8 cellular contexts compared by ENCODE assay signal in genomic region chr6:13454286-13455221, GRCh38. TPM values are rescaled to one million over a fixed set of nuclear protein-coding genes. Genes with fewer than 3 reads are reported as not detected.
A peak's percentile ranks its signal among the peaks of the same experiment; 100 is the strongest.
DNase-seq lines count a peak whose midpoint lies in the region; ATAC-seq and TF ChIP-seq lines count a peak whose summit lies in the region.

No MANE protein-coding gene starts in this region.

- no peak overlapping the region for H3K4me3 Mint-ChIP-seq in Calu3 (ENCODE audit: low read depth, unreplicated experiment)
- peak overlapping the region; percentile 46 to 69 (median 61) for H3K4me3 Mint-ChIP-seq in T-cell

- H3K27ac Mint-ChIP-seq in Calu3 (ENCODE audit: unreplicated experiment) (peak overlapping the region; percentile 79), T-cell (peak overlapping the region; percentile 70 to 71)

- no peaks in the 10 kb centered on the region for H3K9me3 Mint-ChIP-seq in Calu3 (ENCODE audit: low read depth, unreplicated experiment)
- no peaks in the 10 kb centered on the region for H3K9me3 Mint-ChIP-seq in T-cell

- peak; percentile 44 for ATAC-seq in HG02623 (IDR thresholded peaks at IDR 0.05; ENCODE audit: unreplicated experiment)
- ATAC-seq in T-cell (replicated peaks in 1 of 4): peak; percentile 78 to 87 (median 86)

- no peak for TF ChIP-seq CTCF in Calu3 (IDR thresholded peaks at IDR 0.05; ENCODE audit: unreplicated experiment)

- peaks cover 19% of the 10 kb centered on the region for H3K4me1 Mint-ChIP-seq in Calu3 (ENCODE audit: low read depth, unreplicated experiment)
- H3K4me1 Mint-ChIP-seq in T-cell: peaks cover 29 to 46% (median 33%) of the 10 kb centered on the region in 3 donors

- BruUV-seq in Calu3 (replicated peaks; lab: Mats Ljungman, UMichigan): TSS peak; percentile 100

- H3K36me3 Mint-ChIP-seq in Calu3 (ENCODE audit: insufficient read depth, unreplicated experiment) (peaks cover 11% of the 10 kb centered on the region), T-cell (no peaks in the 10 kb centered on the region)

- CTCF ChIA-PET in Calu3 (lab: Charles Lee) (no interaction called here), T-cell (lab: Charles Lee) (interaction anchor here (0.6 to 1.1 kb wide), 7 partner anchors 25 to 612 kb away, joined by 3 to 5 read pairs (median 3); partner anchors contain the start of genes NOL7 (in 1 of the 2) and SIRT5 (in 1 of the 2))

- no peaks in the 10 kb centered on the region for H3K27me3 Mint-ChIP-seq in Calu3 (ENCODE audit: unreplicated experiment)
- no peaks in the 10 kb centered on the region for H3K27me3 Mint-ChIP-seq in T-cell

- POLR2A ChIA-PET in T-cell (lab: Charles Lee): interaction anchor here (0.5 kb wide), 2 partner anchors 68 to 227 kb away, joined by 3 read pairs; no protein-coding TSS in a partner anchor

- intact Hi-C loops in Calu3 (cut with micrococcal nuclease; ENCODE audit: unreplicated experiment): no loop called here

- DNase-seq in Calu3 (no peak), T-cell (peak; percentile 34 to 77 (median 60)), iris pigment epithelial cell (ENCODE audit: low read depth) (peak; percentile 65), RPMI8226 (no peak), cerebellum (ENCODE audit: low spot score) (no peak)
- DNase-seq in stimulated activated CD4-positive, alpha-beta T cell treated with anti-CD3 and anti-CD28 coated beads, Interleukin-4, amount 100 ng/mL, for 24 hours: peak; percentile 91

- peak overlapping the region; percentile 47 for H3K27ac ChIP-seq in angular gyrus (ENCODE audit: low read depth, low read length)

RNA-seq across cellular contexts. Expression of gene GFOD1, which starts 32.8 kb away (rescaled TPM):
- total RNA-seq in Calu3 (2022) (8.7 and 9.5 TPM in 2 replicates), T-cell (1 to 10 TPM; 1.9 to 3.2 (median 2.3) TPM), cerebellum (33.8 TPM)

Comparison
In these comparisons a context has a peak if more than half of its experiments do, and no peak if none do; other contexts are left out.
1. DNase-seq: peak in T-cell (34 of 34), iris pigment epithelial cell (single experiment) and stimulated activated CD4-positive, alpha-beta T cell treated with anti-CD3 and anti-CD28 coated beads, Interleukin-4, amount 100 ng/mL, for 24 hours (single experiment); none in Calu3 (single experiment), RPMI8226 (single experiment) and cerebellum (single experiment).